ENCODE assay signal across 14 cellular contexts in the genomic region with DNA sequence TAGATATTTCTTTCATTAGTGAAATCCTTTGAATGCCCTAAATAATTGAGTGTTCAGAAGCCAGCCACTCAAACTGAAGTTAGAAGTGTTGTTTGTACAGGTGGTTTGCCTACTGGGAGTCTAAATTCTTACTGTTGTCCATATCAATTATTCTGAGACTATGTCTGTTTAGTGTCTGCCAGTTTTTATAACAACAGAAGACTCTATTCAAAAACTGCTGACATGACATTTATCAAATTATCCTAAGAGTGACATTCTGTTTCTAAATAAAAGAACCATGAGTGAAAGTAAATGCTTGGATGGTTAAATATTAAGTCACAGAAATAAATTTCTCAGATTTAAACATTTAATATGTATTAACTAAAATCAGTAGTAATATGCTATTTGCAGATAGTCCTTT.
"Had no signal": no experiment of that assay in that cellular context is flagged by ENCODE, and none has a peak within 500 bp of the region (broad histone marks: within the 10 kb centered on the region; RNA-seq: fewer than 3 reads in every experiment).

No MANE protein-coding gene starts in this region.

- H3K9me3 ChIP-seq: esophagus muscularis mucosa, sigmoid colon, spleen, suprapubic skin, upper lobe of left lung had no signal

- H3K36me3 ChIP-seq: esophagus muscularis mucosa, sigmoid colon, spleen, suprapubic skin, upper lobe of left lung had no signal

- H3K4me3 ChIP-seq: coronary artery, esophagus muscularis mucosa, sigmoid colon, spleen, suprapubic skin, upper lobe of left lung had no signal

- DNase-seq: activated CD4-positive, alpha-beta T cell treated with anti-CD3 and anti-CD28 coated beads, Interleukin-2, amount 10 ng/mL, durations not matched to agents 7 days and 5 days; activated CD8-positive, alpha-beta memory T cell treated with anti-CD3 and anti-CD28 coated beads, Interleukin-2, amount 50 U/mL, for 48 hours; activated gamma-delta T cell; activated T-cell treated with anti-CD3 and anti-CD28 coated beads, Interleukin-2, amount 50 U/mL, for 72 hours; amniotic stem cell; caudate nucleus; left colon; midbrain; sigmoid colon; spleen; upper lobe of left lung had no signal

- H3K4me1 ChIP-seq: esophagus muscularis mucosa, sigmoid colon, spleen, suprapubic skin, upper lobe of left lung had no signal

- H3K27me3 ChIP-seq: esophagus muscularis mucosa, sigmoid colon, spleen, suprapubic skin, upper lobe of left lung had no signal

- H3K27ac ChIP-seq: coronary artery, esophagus muscularis mucosa, sigmoid colon, spleen, suprapubic skin, upper lobe of left lung had no signal
